8 cellular contexts compared by ENCODE assay signal in the genomic region with DNA sequence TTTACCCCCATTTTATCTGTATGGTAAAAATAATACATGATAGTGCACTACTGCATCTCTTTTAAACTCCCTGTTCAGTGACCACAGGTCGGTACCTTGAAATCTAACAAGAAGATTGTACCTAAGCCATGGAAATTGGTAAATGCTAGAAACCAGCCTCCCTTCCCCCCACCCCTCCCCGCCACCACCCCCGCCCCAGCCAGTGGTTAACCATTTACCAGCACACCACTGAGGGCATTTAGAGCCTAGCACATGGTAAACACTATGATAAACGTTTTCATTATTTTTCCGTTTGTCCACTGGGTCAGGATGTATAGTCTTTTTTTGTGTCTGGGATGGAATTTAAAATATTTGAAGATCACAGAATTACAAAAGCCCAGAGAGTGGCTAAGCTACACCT. TPM values are rescaled to one million over a fixed set of nuclear protein-coding genes. Genes with fewer than 3 reads are reported as not detected.
DNase-seq lines count a peak whose midpoint lies in the region; ATAC-seq and TF ChIP-seq lines count a peak whose summit lies in the region.

No MANE protein-coding gene starts in this region.

- intact Hi-C loops in dendritic cell treated with granulocyte-macrophage colony-stimulating factor and Interleukin-4, amounts not matched to agents 40 ng/mL and 50 ng/mL, for 4 days (cut with micrococcal nuclease): no loop called here

- peak overlapping the region; percentile 84 for H3K27ac ChIP-seq in CD8-positive, alpha-beta memory T cell (ENCODE audit: low read depth, low read length)

- peaks cover 0 to 23% (median 2%) of the 10 kb centered on the region in 3 donors for H3K36me3 Mint-ChIP-seq in CD8-positive, alpha-beta memory T cell
- H3K36me3 Mint-ChIP-seq in dendritic cell treated with granulocyte-macrophage colony-stimulating factor and Interleukin-4, amounts not matched to agents 40 ng/mL and 50 ng/mL, for 4 days (ENCODE audit: low read depth): peaks cover 36% of the 10 kb centered on the region
- peaks cover 10% of the 10 kb centered on the region for H3K36me3 Mint-ChIP-seq in neural crest cell (ENCODE audit: low read depth)

- no peaks in the 10 kb centered on the region for H3K9me3 ChIP-seq in CD8-positive, alpha-beta memory T cell (ENCODE audit: low read length)

- DNase-seq in CD8-positive, alpha-beta memory T cell: no peak
- DNase-seq in NB4 (ENCODE audit: low read depth) (peak; percentile 50), neural crest cell (ENCODE audit: low read depth, low spot score) (no peak), hypothalamus (lab: John Stamatoyannopoulos, UW) (no peak), DMS153 treated with DMSO at 0.1 percent for 48 hours (lab: John Stamatoyannopoulos, UW; ENCODE audit: unreplicated experiment) (no peak), AG08395 (ENCODE audit: low spot score) (no peak)

- peaks cover 14% of the 10 kb centered on the region for H3K4me1 ChIP-seq in CD8-positive, alpha-beta memory T cell (ENCODE audit: insufficient read depth, low read length)

- peaks cover 24 to 39% (median 31%) of the 10 kb centered on the region in 3 donors for H3K4me1 Mint-ChIP-seq in CD8-positive, alpha-beta memory T cell
- H3K4me1 Mint-ChIP-seq in dendritic cell treated with granulocyte-macrophage colony-stimulating factor and Interleukin-4, amounts not matched to agents 40 ng/mL and 50 ng/mL, for 4 days (ENCODE audit: low read depth): peaks cover 23% of the 10 kb centered on the region
- H3K4me1 Mint-ChIP-seq in neural crest cell: peaks cover 30% of the 10 kb centered on the region

- H3K27ac Mint-ChIP-seq in CD8-positive, alpha-beta memory T cell: peak overlapping the region; percentile 12 to 97 (median 84)
- H3K27ac Mint-ChIP-seq in dendritic cell treated with granulocyte-macrophage colony-stimulating factor and Interleukin-4, amounts not matched to agents 40 ng/mL and 50 ng/mL, for 4 days: peak overlapping the region; percentile 90
- peak overlapping the region; percentile 96 for H3K27ac Mint-ChIP-seq in neural crest cell (ENCODE audit: unreplicated experiment)

- H3K4me3 Mint-ChIP-seq in CD8-positive, alpha-beta memory T cell: peak overlapping the region; percentile 78 to 96 (median 87)
- H3K4me3 Mint-ChIP-seq in dendritic cell treated with granulocyte-macrophage colony-stimulating factor and Interleukin-4, amounts not matched to agents 40 ng/mL and 50 ng/mL, for 4 days: peak overlapping the region; percentile 95
- peak overlapping the region; percentile 98 for H3K4me3 Mint-ChIP-seq in neural crest cell

- TF ChIP-seq POLR2A in NB4 (IDR thresholded peaks at IDR 0.05; ENCODE audit: extremely low read depth, insufficient read length): no peak

- POLR2A ChIA-PET in CD8-positive, alpha-beta memory T cell (lab: Charles Lee): interaction anchor here (1.5 kb wide), 1 partner anchor 99 kb away, joined by 3 read pairs; the partner anchor contains the start of gene RBM3

- H3K27me3 Mint-ChIP-seq in CD8-positive, alpha-beta memory T cell: peaks cover 0 to 3% of the 10 kb centered on the region in 2 donors
- no peaks in the 10 kb centered on the region for H3K27me3 Mint-ChIP-seq in dendritic cell treated with granulocyte-macrophage colony-stimulating factor and Interleukin-4, amounts not matched to agents 40 ng/mL and 50 ng/mL, for 4 days
- H3K27me3 Mint-ChIP-seq in neural crest cell (ENCODE audit: low read depth): peaks cover 2% of the 10 kb centered on the region

- no peak for ATAC-seq in HG02623 (IDR thresholded peaks at IDR 0.05; ENCODE audit: unreplicated experiment)

- peak overlapping the region; percentile 52 for H3K4me3 ChIP-seq in CD8-positive, alpha-beta memory T cell (ENCODE audit: low read length)
- H3K4me3 ChIP-seq in NB4 (ENCODE audit: low read depth, low read length): peak overlapping the region; percentile 92

- H3K9me3 Mint-ChIP-seq in CD8-positive, alpha-beta memory T cell: no peaks in the 10 kb centered on the region
- H3K9me3 Mint-ChIP-seq in dendritic cell treated with granulocyte-macrophage colony-stimulating factor and Interleukin-4, amounts not matched to agents 40 ng/mL and 50 ng/mL, for 4 days: no peaks in the 10 kb centered on the region
- peaks cover 2% of the 10 kb centered on the region for H3K9me3 Mint-ChIP-seq in neural crest cell

- H3K36me3 ChIP-seq in CD8-positive, alpha-beta memory T cell (ENCODE audit: insufficient read depth, low read length): no peaks in the 10 kb centered on the region

- CTCF ChIA-PET in CD8-positive, alpha-beta memory T cell (lab: Charles Lee): no interaction called here

- TF ChIP-seq CTCF in NB4 (IDR thresholded peaks at IDR 0.05; ENCODE audit: low read depth, low read length): no peak
- no peak for TF ChIP-seq CTCF in neural crest cell (conservative IDR thresholded peaks at IDR 0.05)

- H3K27me3 ChIP-seq in CD8-positive, alpha-beta memory T cell (ENCODE audit: insufficient read depth, low read length, poor library complexity, severe bottlenecking): no peaks in the 10 kb centered on the region

RNA-seq across cellular contexts. Expression of gene FTSJ1, which starts 0.7 kb away (rescaled TPM):
- total RNA-seq in CD8-positive, alpha-beta memory T cell: 100 to 1,000 TPM; 105 to 107 TPM
- 69.4 TPM for polyA plus RNA-seq in CD8-positive, alpha-beta memory T cell
- 42.2 and 45.8 TPM in 2 replicates for total RNA-seq in neural crest cell

RNA-seq across cellular contexts. Expression of gene SLC38A5, which starts 5.2 kb away (rescaled TPM):
- total RNA-seq in CD8-positive, alpha-beta memory T cell: 100 to 1,000 TPM; 188 to 211 TPM
- 19.8 TPM for polyA plus RNA-seq in CD8-positive, alpha-beta memory T cell
- 6.5 and 8.8 TPM in 2 replicates for total RNA-seq in neural crest cell

RNA-seq across cellular contexts. Expression of gene PORCN, which starts 33.5 kb away (rescaled TPM):
- 10 to 100 TPM; 12.8 to 13.5 TPM for total RNA-seq in CD8-positive, alpha-beta memory T cell
- polyA plus RNA-seq in CD8-positive, alpha-beta memory T cell: 17.8 TPM
- total RNA-seq in neural crest cell: 13.0 and 14.2 TPM in 2 replicates

RNA-seq across cellular contexts. Expression of gene EBP, which starts 46.3 kb away (rescaled TPM):
- 100 to 1,000 TPM; 150 to 153 TPM for total RNA-seq in CD8-positive, alpha-beta memory T cell
- 109 TPM for polyA plus RNA-seq in CD8-positive, alpha-beta memory T cell
- total RNA-seq in neural crest cell: 155 and 168 TPM in 2 replicates

Comparison
In these comparisons a context has a peak if more than half of its experiments do, and no peak if none do; other contexts are left out.
1. RNA of gene SLC38A5, which starts 5.2 kb away (total RNA-seq): 188 to 211 TPM in CD8-positive, alpha-beta memory T cell; 6.5 to 8.8 TPM in neural crest cell; every median in the first group is over 10 times any median in the second.
2. Peak in every context shown above with its lines, with median percentiles within 50 percentile points of each other: H3K27ac Mint-ChIP-seq and H3K4me3 Mint-ChIP-seq.